Comparison of ENCODE assay signal across 8 cellular contexts in the genomic region with DNA sequence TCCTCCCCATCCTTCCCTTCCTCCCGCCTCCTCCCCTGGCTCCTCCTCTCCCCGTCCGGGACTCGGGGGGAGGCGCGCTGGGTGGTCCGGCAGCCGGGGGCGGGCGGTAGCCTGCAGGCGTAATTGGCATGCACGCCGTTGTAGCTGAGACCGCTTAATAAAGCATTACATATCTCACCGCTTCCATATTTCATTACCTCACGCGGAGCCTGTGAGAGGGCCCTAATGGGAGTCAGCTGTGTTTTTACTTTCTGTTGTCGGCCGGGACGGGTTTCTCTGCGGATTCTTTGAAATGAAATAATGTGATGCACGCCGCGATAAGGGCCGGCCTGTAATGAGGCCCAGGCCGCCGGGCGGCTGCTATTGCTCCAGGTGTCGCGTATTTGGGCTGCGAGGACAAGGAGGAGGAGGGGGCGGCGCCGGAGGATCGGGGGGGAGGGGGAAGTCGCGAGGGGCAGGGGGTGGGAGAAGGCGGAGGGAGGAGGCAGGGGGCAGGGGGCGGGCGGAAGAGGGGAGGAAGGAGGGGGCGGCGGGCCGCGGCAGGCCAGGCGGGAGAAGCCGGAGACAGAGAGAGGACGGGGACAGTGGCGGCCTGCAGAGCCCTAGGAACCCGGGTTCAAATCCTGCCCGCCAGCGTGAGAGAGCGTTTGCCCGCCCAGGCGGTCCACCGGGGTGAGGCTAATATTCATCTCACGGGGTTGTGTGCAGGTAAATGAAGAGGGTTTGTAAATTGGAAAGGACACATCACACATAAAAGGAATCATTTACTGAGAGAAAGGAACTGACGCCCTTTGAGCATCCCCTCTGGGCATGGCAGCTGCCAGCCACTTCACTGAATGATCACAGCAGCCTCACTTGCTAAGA.
DNase-seq lines count a peak whose midpoint lies in the region; FAIRE-seq and TF ChIP-seq lines count a peak whose summit lies in the region.

No MANE protein-coding gene starts in this region.

- H3K27me3 ChIP-seq in H1 (replicated peaks in 1 of 4; ENCODE audit: control insufficient read depth in 3 of 4, extremely low read depth in 1 of 4, insufficient read depth in 3 of 4, low read length in 3 of 4) (peaks cover 0 to 7% (median 4%) of the 10 kb centered on the region in 4 experiments; a peak in 2 of 7 replicates), mesendoderm (ENCODE audit: insufficient read depth, low read length, poor library complexity) (no peaks in the 10 kb centered on the region), thymus (ENCODE audit: control insufficient read depth, insufficient read depth) (peaks cover 15% of the 10 kb centered on the region)

- H3K79me1 ChIP-seq in H1 (ENCODE audit: low read depth, low read length) = no peaks in the 10 kb centered on the region
- no peaks in the 10 kb centered on the region for H3K79me1 ChIP-seq in mesendoderm (ENCODE audit: low read length)

- peak; percentile 82 for DNase-seq in EL
- DNase-seq in NCI-H226 = peak; percentile 21
- DNase-seq in H1 (ENCODE audit: low read depth in 1 of 2, low spot score in 2 of 2) = peak in 1 of 2 experiments; percentile 84
- peak; percentile 93 for DNase-seq in mesendoderm
- DNase-seq in activated effector memory CD4-positive, alpha-beta T cell treated with anti-CD3 and anti-CD28 coated beads, Interleukin-2, amount 50 U/mL, for 16 hours = no peak
- no peak for DNase-seq in NCI-H2196 treated with DMSO at 0.1 percent for 48 hours (lab: John Stamatoyannopoulos, UW; ENCODE audit: unreplicated experiment)
- no peak for DNase-seq in T-helper 2 cell treated with Interferon-gamma antibody and Interleukin-4, amounts not matched to agents 5 μg/mL and 100 μg/mL, for 36 hours (ENCODE audit: low spot score)

- no peaks in the 10 kb centered on the region for H3K36me3 Mint-ChIP-seq in T-helper 2 cell treated with Interferon-gamma antibody and Interleukin-4, amounts not matched to agents 5 μg/mL and 100 μg/mL, for 36 hours (ENCODE audit: low read depth)

- no peak for TF ChIP-seq POLR2A in H1 (IDR thresholded peaks at IDR 0.05; ENCODE audit: control extremely low read depth in 1 of 2, low read depth in 2 of 2, low read length in 2 of 2)

- H3K4me1 ChIP-seq in H1 (replicated peaks in 1 of 4; ENCODE audit: control insufficient read depth in 3 of 4, insufficient read depth in 4 of 4, low read length in 3 of 4) = peaks cover 3 to 10% (median 7%) of the 10 kb centered on the region in 4 experiments
- peaks cover 17% of the 10 kb centered on the region for H3K4me1 ChIP-seq in mesendoderm (ENCODE audit: control insufficient read depth, low read depth, low read length)
- no peaks in the 10 kb centered on the region for H3K4me1 ChIP-seq in thymus (ENCODE audit: control insufficient read depth, insufficient read depth, low read length)

- H3K23me2 ChIP-seq in H1 (ENCODE audit: low read depth, low read length) = peaks cover 7% of the 10 kb centered on the region; the same call in 1 of the 2 replicates

- H3K4me1 Mint-ChIP-seq in T-helper 2 cell treated with Interferon-gamma antibody and Interleukin-4, amounts not matched to agents 5 μg/mL and 100 μg/mL, for 36 hours (ENCODE audit: low read depth) = peaks cover 3% of the 10 kb centered on the region

- H3K9me3 Mint-ChIP-seq in T-helper 2 cell treated with Interferon-gamma antibody and Interleukin-4, amounts not matched to agents 5 μg/mL and 100 μg/mL, for 36 hours = peaks cover 12% of the 10 kb centered on the region

- no peaks in the 10 kb centered on the region for H4K20me1 ChIP-seq in H1 (replicated peaks in 1 of 2; ENCODE audit: control insufficient read depth in 1 of 2, insufficient read depth in 2 of 2, low read length in 2 of 2)

- CTCF ChIA-PET in H1 (lab: Charles Lee; ENCODE audit: partially characterized antibody) = interaction anchor here (0.8 to 13.0 kb wide), 19 partner anchors 10 to 193 kb away, joined by 3 to 172 read pairs (median 7); no protein-coding TSS in a partner anchor

- H2BK120ac ChIP-seq in H1 (replicated peaks; ENCODE audit: low read depth, low read length) (no peak overlapping the region), mesendoderm (ENCODE audit: low read depth, low read length) (no peak overlapping the region)

- no peak overlapping the region for H3K14ac ChIP-seq in H1 (ENCODE audit: insufficient read length)

- H3K4me3 ChIP-seq in H1 (ENCODE audit: extremely low read depth in 1 of 4, insufficient read depth in 2 of 4, low read depth in 3 of 4, low read length in 4 of 4) (peak overlapping the region; percentile 48 to 67 (median 58)), mesendoderm (ENCODE audit: low read length) (peak overlapping the region; percentile 0), thymus (ENCODE audit: low read length) (peak overlapping the region; percentile 29)

- no peak overlapping the region for H3K4me3 Mint-ChIP-seq in T-helper 2 cell treated with Interferon-gamma antibody and Interleukin-4, amounts not matched to agents 5 μg/mL and 100 μg/mL, for 36 hours

- no peak for TF ChIP-seq RAD21 in H1 (IDR thresholded peaks at IDR 0.05 in 1 of 2, conservative IDR thresholded peaks at IDR 0.05 in 1 of 2; ENCODE audit: low read depth in 2 of 2, low read length in 2 of 2)

- H2BK20ac ChIP-seq in H1 (ENCODE audit: low read length) = peak overlapping the region; percentile 89; the same call in 1 of the 2 replicates

- H3K23ac ChIP-seq in H1 (ENCODE audit: insufficient read length) (no peak overlapping the region), mesendoderm (ENCODE audit: low read length) (peak overlapping the region; percentile 92)

- POLR2A ChIA-PET in H1 (lab: Charles Lee; ENCODE audit: partially characterized antibody) = interaction anchor here (0.5 to 1.0 kb wide), 2 partner anchors 10 to 184 kb away, joined by 3 read pairs; no protein-coding TSS in a partner anchor

- peak overlapping the region; percentile 67 to 71 for H3K4me2 ChIP-seq in H1 (ENCODE audit: insufficient read depth in 1 of 2, low read depth in 2 of 2, low read length in 2 of 2)
- peak overlapping the region; percentile 35 for H3K4me2 ChIP-seq in mesendoderm (ENCODE audit: low read length)

- peak overlapping the region; percentile 38; the same call in 1 of the 2 replicates for H2BK5ac ChIP-seq in H1 (ENCODE audit: low read depth, low read length)
- no peak overlapping the region for H2BK5ac ChIP-seq in mesendoderm (ENCODE audit: low read length)

- TF ChIP-seq EP300 in H1 (IDR thresholded peaks at IDR 0.05; ENCODE audit: borderline replicate concordance in 1 of 2, low read depth in 2 of 2, low read length in 2 of 2) = no peak

- FAIRE-seq in H1 (lab: Jason Lieb, UNC) = no peak

- H2AK5ac ChIP-seq in H1 (ENCODE audit: low read depth, low read length) = no peak overlapping the region
- peak overlapping the region; percentile 51 for H2AK5ac ChIP-seq in mesendoderm (ENCODE audit: low read length)

- WGBS in H1 (ENCODE audit: extremely low coverage in 1 of 2, insufficient coverage in 1 of 2, insufficient read length in 1 of 2, insufficient replicate concordance in 2 of 2, low coverage in 1 of 2, low lambda C conversion rate in 2 of 2, missing lambda C conversion rate in 1 of 2), 2 experiments = 5% methylated on average over 33 of the region's 57 CpGs; no CpG with 5 or more reads in 1 of the 2 experiments
- WGBS in mesendoderm (ENCODE audit: extremely low coverage, insufficient coverage, low lambda C conversion rate) = no CpG with 5 or more reads among the region's 57 CpGs
- 11% methylated on average over 56 of the region's 57 CpGs for WGBS in thymus

- peaks cover 3 to 8% of the 10 kb centered on the region in 2 experiments; a peak in 3 of 4 replicates for H3K9me3 ChIP-seq in H1 (ENCODE audit: insufficient read depth in 2 of 2, low read depth in 1 of 2, low read length in 1 of 2)
- no peaks in the 10 kb centered on the region for H3K9me3 ChIP-seq in thymus (ENCODE audit: control insufficient read depth)

- no peak overlapping the region for H3K56ac ChIP-seq in H1 (replicated peaks; ENCODE audit: insufficient read length, low read depth, low read length)
- H3K56ac ChIP-seq in mesendoderm (ENCODE audit: low read length) = peak overlapping the region; percentile 86

- H4K5ac ChIP-seq in H1 (ENCODE audit: insufficient read length, low read depth, low read length) = no peak overlapping the region
- no peak overlapping the region for H4K5ac ChIP-seq in mesendoderm (ENCODE audit: low read length)

- no peak overlapping the region for H3K27ac Mint-ChIP-seq in T-helper 2 cell treated with Interferon-gamma antibody and Interleukin-4, amounts not matched to agents 5 μg/mL and 100 μg/mL, for 36 hours

- peak overlapping the region; percentile 85; the same call in 1 of the 2 replicates for H2AFZ ChIP-seq in H1 (ENCODE audit: low read length)

- H3K36me3 ChIP-seq in H1 (ENCODE audit: control insufficient read depth in 2 of 4, insufficient read depth in 4 of 4, low read length in 3 of 4) = no peaks in the 10 kb centered on the region
- H3K36me3 ChIP-seq in mesendoderm (ENCODE audit: control insufficient read depth, insufficient read depth, low read length) = no peaks in the 10 kb centered on the region
- no peaks in the 10 kb centered on the region for H3K36me3 ChIP-seq in thymus (ENCODE audit: control insufficient read depth, insufficient read depth)

- TF ChIP-seq CTCF in H1 (IDR thresholded peaks at IDR 0.05; ENCODE audit: control extremely low read depth in 1 of 3, insufficient read depth in 1 of 3, low read depth in 1 of 3, low read length in 3 of 3) = 0 out of 4 replicates have a peak, but pooled peaks of 1 of the 3 experiments have one; percentile 2

- H3K18ac ChIP-seq in H1 (ENCODE audit: extremely low read depth, low read length) (peak overlapping the region; percentile 84), mesendoderm (ENCODE audit: low read length) (peak overlapping the region; percentile 9)

- no peaks in the 10 kb centered on the region for H3K79me2 ChIP-seq in H1 (ENCODE audit: control insufficient read depth in 1 of 2, insufficient read depth in 2 of 2, low read length in 2 of 2)
- H3K79me2 ChIP-seq in mesendoderm (ENCODE audit: control insufficient read depth, insufficient read depth, low read length) = no peaks in the 10 kb centered on the region

- H3K27ac ChIP-seq in H1 (ENCODE audit: low read depth, low read length) (no peak overlapping the region), mesendoderm (ENCODE audit: low read depth, low read length) (peak overlapping the region; percentile 56), thymus (ENCODE audit: low read depth) (no peak overlapping the region)

- H3K4ac ChIP-seq in H1 (replicated peaks; ENCODE audit: insufficient read length, low read depth, low read length) = no peak overlapping the region
- H3K4ac ChIP-seq in mesendoderm (ENCODE audit: low read depth, low read length) = peak overlapping the region; percentile 58

- peaks cover 54% of the 10 kb centered on the region for H3K27me3 Mint-ChIP-seq in T-helper 2 cell treated with Interferon-gamma antibody and Interleukin-4, amounts not matched to agents 5 μg/mL and 100 μg/mL, for 36 hours (ENCODE audit: low read depth)

- peak overlapping the region; percentile 38 for H4K91ac ChIP-seq in H1 (replicated peaks; ENCODE audit: insufficient read length, low read length)

- H2BK15ac ChIP-seq in H1 (ENCODE audit: low read length) (peak overlapping the region; percentile 2), mesendoderm (replicated peaks; ENCODE audit: low read depth) (no peak overlapping the region)

- H2BK12ac ChIP-seq in H1 (ENCODE audit: low read depth, low read length) = peak overlapping the region; percentile 93

- H3K9ac ChIP-seq in H1 (replicated peaks in 1 of 4; ENCODE audit: extremely low read depth in 1 of 4, low read depth in 3 of 4, low read length in 3 of 4) = peak overlapping the region in 2 of 4 experiments; percentile 3 to 58; a peak in 2 of 7 replicates
- peak overlapping the region; percentile 59 for H3K9ac ChIP-seq in mesendoderm (ENCODE audit: low read length)

- H4K8ac ChIP-seq in H1 (ENCODE audit: extremely low read depth, insufficient read depth, low read length) = peak overlapping the region; percentile 64
- no peak overlapping the region for H4K8ac ChIP-seq in mesendoderm (ENCODE audit: low read depth, low read length)

Comparison
In these comparisons a context has a peak if more than half of its experiments do, and no peak if none do; other contexts are left out.
1. DNase-seq: peak in EL (single experiment), NCI-H226 (single experiment) and mesendoderm (single experiment); none in activated effector memory CD4-positive, alpha-beta T cell treated with anti-CD3 and anti-CD28 coated beads, Interleukin-2, amount 50 U/mL, for 16 hours (single experiment), NCI-H2196 treated with DMSO at 0.1 percent for 48 hours (single experiment) and T-helper 2 cell treated with Interferon-gamma antibody and Interleukin-4, amounts not matched to agents 5 μg/mL and 100 μg/mL, for 36 hours (single experiment).
2. H3K4me3 ChIP-seq: peak in every context shown above with its lines; median percentile 58 in H1; 29 in thymus; 0 in mesendoderm.